19 cellular contexts compared by ENCODE assay signal in the genomic region with DNA sequence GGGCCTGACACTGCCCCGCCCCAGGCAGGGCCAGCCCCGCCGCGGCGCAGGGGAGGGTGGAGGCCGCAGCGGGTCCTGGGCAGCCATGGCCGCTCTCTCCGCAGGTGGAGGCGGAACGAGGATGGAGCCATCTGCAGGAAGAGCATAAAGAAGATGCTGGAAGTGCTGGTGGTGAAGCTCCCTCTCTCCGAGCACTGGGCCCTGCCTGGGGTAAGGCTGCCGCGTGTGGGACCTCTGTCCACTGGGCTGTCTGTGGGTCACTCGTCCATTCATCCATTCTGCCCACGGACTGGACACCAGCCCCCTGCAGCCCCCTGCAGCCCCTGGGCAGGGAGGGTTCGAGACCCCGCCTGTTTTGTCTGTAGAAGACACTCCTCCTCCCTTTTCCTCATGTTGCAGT.
"Had no signal": no experiment of that assay in that cellular context is flagged by ENCODE, and none has a peak within 500 bp of the region (broad histone marks: within the 10 kb centered on the region; RNA-seq: fewer than 3 reads in every experiment).

No MANE protein-coding gene starts in this region.

- H3K4me3 ChIP-seq: coronary artery, smooth muscle cell, thoracic aorta had no signal

- DNase-seq: activated CD4-positive, CD25-positive, alpha-beta regulatory T cell treated with anti-CD3 and anti-CD28 coated beads, Interleukin-2, amount 50 U/mL, for 72 hours; activated naive CD4-positive, alpha-beta T cell treated with anti-CD3 and anti-CD28 coated beads, Interleukin-2, amount 50 U/mL, for 16 hours; caudate nucleus; foreskin fibroblast; glutamatergic neuron; hypothalamus; mammary epithelial cell; retina; SK-N-SH; stimulated activated naive CD8-positive, alpha-beta T cell treated with anti-CD3 and anti-CD28 coated beads, Interleukin-15, amount 100 ng/mL, for 72 hours; T-cell; T-helper 9 cell had no signal

- H3K36me3 Mint-ChIP-seq: T-cell had no signal

- H3K9me3 Mint-ChIP-seq: activated T-helper 17 cell treated with anti-CD3 and anti-CD28 coated beads, Interleukin-2, amount 50 U/mL, for 72 hours had no signal

- ATAC-seq: activated T-helper 17 cell treated with anti-CD3 and anti-CD28 coated beads, Interleukin-2, amount 50 U/mL, for 72 hours; naive thymus-derived CD8-positive, alpha-beta T cell; stimulated activated naive CD8-positive, alpha-beta T cell treated with anti-CD3 and anti-CD28 coated beads, Interleukin-15, amount 100 ng/mL, for 72 hours; T-cell had no signal

- H3K9me3 ChIP-seq: neutrophil, SK-N-SH, thoracic aorta had no signal

- FAIRE-seq: endothelial cell of umbilical vein had no signal

- H3K4me1 Mint-ChIP-seq: stimulated activated naive CD8-positive, alpha-beta T cell treated with anti-CD3 and anti-CD28 coated beads, Interleukin-15, amount 100 ng/mL, for 72 hours; T-cell had no signal

- H3K27me3 Mint-ChIP-seq: activated T-helper 17 cell treated with anti-CD3 and anti-CD28 coated beads, Interleukin-2, amount 50 U/mL, for 72 hours; naive thymus-derived CD8-positive, alpha-beta T cell; stimulated activated naive CD8-positive, alpha-beta T cell treated with anti-CD3 and anti-CD28 coated beads, Interleukin-15, amount 100 ng/mL, for 72 hours; T-cell had no signal

- H3K4me3 Mint-ChIP-seq: activated T-helper 17 cell treated with anti-CD3 and anti-CD28 coated beads, Interleukin-2, amount 50 U/mL, for 72 hours; naive thymus-derived CD8-positive, alpha-beta T cell; stimulated activated naive CD8-positive, alpha-beta T cell treated with anti-CD3 and anti-CD28 coated beads, Interleukin-15, amount 100 ng/mL, for 72 hours; T-cell had no signal

- H3K27ac ChIP-seq: coronary artery, neutrophil, thoracic aorta had no signal

- H3K36me3 ChIP-seq: thoracic aorta had no signal

- H3K27me3 ChIP-seq: neutrophil had no signal

- H3K9ac ChIP-seq: SK-N-SH had no signal

- H3K27ac Mint-ChIP-seq: activated T-helper 17 cell treated with anti-CD3 and anti-CD28 coated beads, Interleukin-2, amount 50 U/mL, for 72 hours; naive thymus-derived CD8-positive, alpha-beta T cell; stimulated activated naive CD8-positive, alpha-beta T cell treated with anti-CD3 and anti-CD28 coated beads, Interleukin-15, amount 100 ng/mL, for 72 hours; T-cell had no signal
